In the genomic region with DNA sequence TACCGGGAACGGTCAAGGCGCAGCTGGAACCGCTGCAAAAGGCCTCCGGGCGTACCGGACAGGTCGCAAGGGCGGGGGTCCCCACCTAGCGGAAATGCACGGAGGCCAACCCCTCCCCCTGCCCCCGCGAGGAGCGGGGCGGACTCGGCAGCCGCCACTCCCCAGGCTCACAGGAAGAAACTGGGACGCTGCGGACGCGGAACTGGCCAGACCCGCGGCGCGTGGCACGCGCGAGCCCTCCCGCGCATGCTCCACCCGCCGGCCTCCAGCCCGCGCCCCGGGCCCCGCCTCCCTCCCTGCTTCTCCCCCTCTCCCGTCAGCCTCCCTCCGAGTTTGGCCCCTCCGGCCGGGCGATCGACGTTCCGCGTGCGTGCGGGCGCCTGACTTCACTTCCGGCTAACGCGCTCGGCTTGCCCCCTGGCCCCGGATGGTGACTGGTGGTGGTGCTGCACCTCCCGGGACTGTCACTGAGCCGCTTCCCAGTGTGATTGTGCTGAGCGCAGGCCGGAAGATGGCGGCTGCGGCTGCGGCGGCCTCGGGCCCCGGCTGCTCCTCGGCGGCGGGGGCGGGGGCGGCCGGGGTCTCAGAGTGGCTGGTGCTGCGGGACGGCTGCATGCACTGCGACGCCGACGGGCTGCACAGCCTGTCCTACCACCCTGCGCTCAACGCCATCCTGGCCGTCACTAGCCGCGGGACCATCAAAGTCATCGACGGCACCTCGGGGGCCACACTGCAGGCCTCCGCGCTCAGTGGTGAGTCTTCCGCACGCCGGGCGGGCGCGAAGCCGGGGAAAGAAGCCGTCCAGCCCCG, we compare ENCODE assay signal across 8 cellular contexts. TPM values are rescaled to one million over a fixed set of nuclear protein-coding genes. Genes with fewer than 3 reads are reported as not detected.
DNase-seq lines count a peak whose midpoint lies in the region; ATAC-seq lines count a peak whose summit lies in the region.

A gene with protein sequence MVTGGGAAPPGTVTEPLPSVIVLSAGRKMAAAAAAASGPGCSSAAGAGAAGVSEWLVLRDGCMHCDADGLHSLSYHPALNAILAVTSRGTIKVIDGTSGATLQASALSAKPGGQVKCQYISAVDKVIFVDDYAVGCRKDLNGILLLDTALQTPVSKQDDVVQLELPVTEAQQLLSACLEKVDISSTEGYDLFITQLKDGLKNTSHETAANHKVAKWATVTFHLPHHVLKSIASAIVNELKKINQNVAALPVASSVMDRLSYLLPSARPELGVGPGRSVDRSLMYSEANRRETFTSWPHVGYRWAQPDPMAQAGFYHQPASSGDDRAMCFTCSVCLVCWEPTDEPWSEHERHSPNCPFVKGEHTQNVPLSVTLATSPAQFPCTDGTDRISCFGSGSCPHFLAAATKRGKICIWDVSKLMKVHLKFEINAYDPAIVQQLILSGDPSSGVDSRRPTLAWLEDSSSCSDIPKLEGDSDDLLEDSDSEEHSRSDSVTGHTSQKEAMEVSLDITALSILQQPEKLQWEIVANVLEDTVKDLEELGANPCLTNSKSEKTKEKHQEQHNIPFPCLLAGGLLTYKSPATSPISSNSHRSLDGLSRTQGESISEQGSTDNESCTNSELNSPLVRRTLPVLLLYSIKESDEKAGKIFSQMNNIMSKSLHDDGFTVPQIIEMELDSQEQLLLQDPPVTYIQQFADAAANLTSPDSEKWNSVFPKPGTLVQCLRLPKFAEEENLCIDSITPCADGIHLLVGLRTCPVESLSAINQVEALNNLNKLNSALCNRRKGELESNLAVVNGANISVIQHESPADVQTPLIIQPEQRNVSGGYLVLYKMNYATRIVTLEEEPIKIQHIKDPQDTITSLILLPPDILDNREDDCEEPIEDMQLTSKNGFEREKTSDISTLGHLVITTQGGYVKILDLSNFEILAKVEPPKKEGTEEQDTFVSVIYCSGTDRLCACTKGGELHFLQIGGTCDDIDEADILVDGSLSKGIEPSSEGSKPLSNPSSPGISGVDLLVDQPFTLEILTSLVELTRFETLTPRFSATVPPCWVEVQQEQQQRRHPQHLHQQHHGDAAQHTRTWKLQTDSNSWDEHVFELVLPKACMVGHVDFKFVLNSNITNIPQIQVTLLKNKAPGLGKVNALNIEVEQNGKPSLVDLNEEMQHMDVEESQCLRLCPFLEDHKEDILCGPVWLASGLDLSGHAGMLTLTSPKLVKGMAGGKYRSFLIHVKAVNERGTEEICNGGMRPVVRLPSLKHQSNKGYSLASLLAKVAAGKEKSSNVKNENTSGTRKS (N-terminal part only) (plus strand): TSS at position 289 of the 810 bp plus-strand sequence. CDS start 139 bp downstream, at position 428.

- CTCF ChIA-PET in activated CD8-positive, alpha-beta memory T cell treated with anti-CD3 and anti-CD28 coated beads for 36 hours (lab: Charles Lee) = no interaction called here

- DNase-seq in COLO829 (ENCODE audit: low spot score) (peak; percentile 94), HT1080 (ENCODE audit: low read depth) (peak; percentile 96), NOMO-1 (lab: John Stamatoyannopoulos, UW; ENCODE audit: unreplicated experiment in 2 of 2) (peak; percentile 96 to 99), lung microvascular endothelial cell (ENCODE audit: low read depth in 2 of 2) (peak; percentile 97 to 99)
- peak; percentile 77 for DNase-seq in effector CD8-positive, alpha-beta T cell (lab: John Stamatoyannopoulos, UW)
- DNase-seq in stimulated activated CD4-positive, alpha-beta T cell treated with anti-CD3 and anti-CD28 coated beads, TNF-alpha, amount 100 ng/mL, for 4 hours (ENCODE audit: low read depth in 3 of 3) = peak; percentile 76 to 94 (median 77)

- POLR2A ChIA-PET in activated CD8-positive, alpha-beta memory T cell treated with anti-CD3 and anti-CD28 coated beads for 36 hours (lab: Charles Lee) = interaction anchor here (0.7 kb wide), 1 partner anchor 104 kb away, joined by 3 read pairs; no protein-coding TSS in a partner anchor

- ATAC-seq in GM21367 (IDR thresholded peaks at IDR 0.05; ENCODE audit: unreplicated experiment) = peak; percentile 84

RNA-seq across cellular contexts. Expression of the gene that starts here (rescaled TPM):
- 54.2 and 55.4 TPM in 2 replicates for total RNA-seq in HT1080 (2014; rRNA removed; shearing (Covaris generic))
- polyA plus RNA-seq in HT1080 (2015; cell fraction: cytosol; rRNA removed) = 20.2 and 23.2 TPM in 2 replicates
- 104 TPM in 2 replicates for polyA plus RNA-seq in HT1080 (2015; cell fraction: nucleus; rRNA removed)
- 10 to 100 TPM; 71.2 to 73.6 TPM for total RNA-seq in activated CD8-positive, alpha-beta memory T cell treated with anti-CD3 and anti-CD28 coated beads for 36 hours
- total RNA-seq in lung microvascular endothelial cell = 104 and 142 TPM in 2 replicates

Comparison
In these comparisons a context has a peak if more than half of its experiments do, and no peak if none do; other contexts are left out.
1. Peak in every context shown above with its lines: DNase-seq and ATAC-seq.